Comparison of ENCODE assay signal across 16 cellular contexts in the genomic region with DNA sequence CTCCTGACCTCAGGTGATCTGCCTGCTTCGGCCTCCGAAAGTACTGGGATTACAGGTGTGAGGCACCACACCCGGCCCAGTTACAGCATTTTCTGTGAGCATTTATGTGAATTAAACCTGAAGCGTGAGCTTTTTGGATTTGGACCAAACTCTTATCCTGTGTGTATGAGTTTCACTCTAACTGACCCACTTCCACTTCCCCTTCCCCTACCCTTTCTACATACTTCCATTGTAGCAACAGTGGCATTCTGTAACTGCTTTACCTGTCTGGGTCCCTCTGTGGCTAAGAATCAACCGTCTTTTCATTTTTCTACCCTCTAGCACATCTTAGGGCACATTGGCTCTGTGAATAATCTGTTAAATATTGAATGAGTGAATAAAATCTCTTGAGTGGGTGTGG. TPM values are rescaled to one million over a fixed set of nuclear protein-coding genes. Genes with fewer than 3 reads are reported as not detected.
DNase-seq lines count a peak whose midpoint lies in the region; ATAC-seq and TF ChIP-seq lines count a peak whose summit lies in the region.
"Had no signal": no experiment of that assay in that cellular context is flagged by ENCODE, and none has a peak within 500 bp of the region (broad histone marks: within the 10 kb centered on the region; RNA-seq: fewer than 3 reads in every experiment).

No MANE protein-coding gene starts in this region.

- H3K4me1 Mint-ChIP-seq in activated CD4-positive, alpha-beta memory T cell treated with anti-CD3 and anti-CD28 coated beads for 36 hours (ENCODE audit: low read depth): peaks cover 45% of the 10 kb centered on the region
- peaks cover 26% of the 10 kb centered on the region for H3K4me1 Mint-ChIP-seq in activated CD4-positive, alpha-beta memory T cell treated with anti-CD3 and anti-CD28 coated beads, Interleukin-2, amount 10 ng/mL, durations not matched to agents 7 days and 5 days
- H3K4me1 Mint-ChIP-seq in activated T-helper 1 cell treated with anti-CD3 and anti-CD28 coated beads, Interleukin-12 subunit alpha, Interleukin-12 subunit beta, Interleukin-2, Interleukin-4 antibody, amounts not matched to agents 30 ng/mL and 10 ng/mL and 1 ng/mL, durations not matched to agents 14 hours and 24 hours and 36 hours (ENCODE audit: low read depth): peaks cover 53% of the 10 kb centered on the region

- H3K27me3 Mint-ChIP-seq in activated CD4-positive, alpha-beta memory T cell treated with anti-CD3 and anti-CD28 coated beads for 36 hours: no peaks in the 10 kb centered on the region
- no peaks in the 10 kb centered on the region for H3K27me3 Mint-ChIP-seq in activated CD4-positive, alpha-beta memory T cell treated with anti-CD3 and anti-CD28 coated beads, Interleukin-2, amount 10 ng/mL, durations not matched to agents 7 days and 5 days
- H3K27me3 Mint-ChIP-seq in activated T-helper 1 cell treated with anti-CD3 and anti-CD28 coated beads, Interleukin-12 subunit alpha, Interleukin-12 subunit beta, Interleukin-2, Interleukin-4 antibody, amounts not matched to agents 30 ng/mL and 10 ng/mL and 1 ng/mL, durations not matched to agents 14 hours and 24 hours and 36 hours (ENCODE audit: insufficient read depth): no peaks in the 10 kb centered on the region

- in situ Hi-C loops in brain microvascular endothelial cell (cut with HindIII; ENCODE audit: low pct_ligation_motif_present, low sequenced_read_pairs): no loop called here

- H3K36me3 Mint-ChIP-seq in activated CD4-positive, alpha-beta memory T cell treated with anti-CD3 and anti-CD28 coated beads for 36 hours: peaks cover under 1% of the 10 kb centered on the region
- peaks cover 8% of the 10 kb centered on the region for H3K36me3 Mint-ChIP-seq in activated CD4-positive, alpha-beta memory T cell treated with anti-CD3 and anti-CD28 coated beads, Interleukin-2, amount 10 ng/mL, durations not matched to agents 7 days and 5 days (ENCODE audit: low read depth)
- peaks cover 6% of the 10 kb centered on the region for H3K36me3 Mint-ChIP-seq in activated T-helper 1 cell treated with anti-CD3 and anti-CD28 coated beads, Interleukin-12 subunit alpha, Interleukin-12 subunit beta, Interleukin-2, Interleukin-4 antibody, amounts not matched to agents 30 ng/mL and 10 ng/mL and 1 ng/mL, durations not matched to agents 14 hours and 24 hours and 36 hours (ENCODE audit: low read depth)

- no peak overlapping the region for H3K4me3 ChIP-seq in brain microvascular endothelial cell (ENCODE audit: low read depth, low read length)
- H3K4me3 ChIP-seq: hepatocyte had no signal

- no peaks in the 10 kb centered on the region for H3K9me3 Mint-ChIP-seq in activated CD4-positive, alpha-beta memory T cell treated with anti-CD3 and anti-CD28 coated beads for 36 hours
- H3K9me3 Mint-ChIP-seq in activated CD4-positive, alpha-beta memory T cell treated with anti-CD3 and anti-CD28 coated beads, Interleukin-2, amount 10 ng/mL, durations not matched to agents 7 days and 5 days: no peaks in the 10 kb centered on the region
- peaks cover 2% of the 10 kb centered on the region for H3K9me3 Mint-ChIP-seq in activated T-helper 1 cell treated with anti-CD3 and anti-CD28 coated beads, Interleukin-12 subunit alpha, Interleukin-12 subunit beta, Interleukin-2, Interleukin-4 antibody, amounts not matched to agents 30 ng/mL and 10 ng/mL and 1 ng/mL, durations not matched to agents 14 hours and 24 hours and 36 hours

- ATAC-seq in HG02642 (IDR thresholded peaks at IDR 0.05; ENCODE audit: poor library complexity, unreplicated experiment) (peak; percentile 55), sciatic nerve (no peak)
- ATAC-seq: left ventricle myocardium superior had no signal

- POLR2A ChIA-PET in activated CD4-positive, alpha-beta memory T cell treated with anti-CD3 and anti-CD28 coated beads for 36 hours (lab: Charles Lee): no interaction called here
- POLR2A ChIA-PET in activated CD4-positive, alpha-beta memory T cell treated with anti-CD3 and anti-CD28 coated beads, Interleukin-2, amount 10 ng/mL, durations not matched to agents 7 days and 5 days (lab: Charles Lee): no interaction called here

- CTCF ChIA-PET in activated CD4-positive, alpha-beta memory T cell treated with anti-CD3 and anti-CD28 coated beads for 36 hours (lab: Charles Lee): interaction anchor here (1.1 to 1.5 kb wide), 2 partner anchors 17 to 138 kb away, joined by 4 read pairs; no protein-coding TSS in a partner anchor
- CTCF ChIA-PET in activated CD4-positive, alpha-beta memory T cell treated with anti-CD3 and anti-CD28 coated beads, Interleukin-2, amount 10 ng/mL, durations not matched to agents 7 days and 5 days (lab: Charles Lee): no interaction called here

- intact Hi-C loops in activated CD4-positive, alpha-beta memory T cell treated with anti-CD3 and anti-CD28 coated beads for 36 hours (cut with micrococcal nuclease): loop anchor here (2.0 kb wide), 1 partner anchor 17 kb away; the partner anchor contains the start of gene FRY
- intact Hi-C loops in activated T-helper 1 cell treated with anti-CD3 and anti-CD28 coated beads, Interleukin-12 subunit alpha, Interleukin-12 subunit beta, Interleukin-2, Interleukin-4 antibody, amounts not matched to agents 30 ng/mL and 10 ng/mL and 1 ng/mL, durations not matched to agents 14 hours and 24 hours and 36 hours (cut with micrococcal nuclease): loop anchor here (2.0 to 5.0 kb wide), 2 partner anchors 17 to 380 kb away; partner anchors contain the start of genes FRY and N4BP2L1
- intact Hi-C loops in sciatic nerve (cut with DNase I): no loop called here

- no peaks in the 10 kb centered on the region for H3K27me3 ChIP-seq in brain microvascular endothelial cell (replicated peaks)
- H3K27me3 ChIP-seq: hepatocyte had no signal

- H3K36me3 ChIP-seq in brain microvascular endothelial cell (replicated peaks): no peaks in the 10 kb centered on the region

- DNase-seq in activated CD4-positive, alpha-beta memory T cell treated with anti-CD3 and anti-CD28 coated beads for 36 hours: no peak
- no peak for DNase-seq in activated CD4-positive, alpha-beta memory T cell treated with anti-CD3 and anti-CD28 coated beads, Interleukin-2, amount 10 ng/mL, durations not matched to agents 7 days and 5 days
- no peak for DNase-seq in activated T-helper 1 cell treated with anti-CD3 and anti-CD28 coated beads, Interleukin-12 subunit alpha, Interleukin-12 subunit beta, Interleukin-2, Interleukin-4 antibody, amounts not matched to agents 30 ng/mL and 10 ng/mL and 1 ng/mL, durations not matched to agents 14 hours and 24 hours and 36 hours (ENCODE audit: low spot score)
- DNase-seq in brain microvascular endothelial cell (no peak), NCI-H1105 (lab: John Stamatoyannopoulos, UW) (no peak), sciatic nerve (ENCODE audit: low spot score) (no peak)
- DNase-seq: ACHN; activated naive CD4-positive, alpha-beta T cell; DMS79 treated with DMSO at 0.1 percent for 48 hours; left ventricle myocardium superior; NCI-H1694; NK-92 treated with Interleukin-12 subunit alpha and Interleukin-12 subunit beta, amount 100 ng/mL, for 24 hours; nucleus accumbens had no signal

- no peak for TF ChIP-seq CTCF in brain microvascular endothelial cell (IDR thresholded peaks at IDR 0.05; ENCODE audit: low read depth, low read length, missing control alignments)

- H3K27ac ChIP-seq in temporal lobe (ENCODE audit: low read depth, low read length) (peak overlapping the region; percentile 12), brain microvascular endothelial cell (no peak overlapping the region)
- H3K27ac ChIP-seq: hepatocyte had no signal

- H3K27ac Mint-ChIP-seq in activated CD4-positive, alpha-beta memory T cell treated with anti-CD3 and anti-CD28 coated beads for 36 hours: peak overlapping the region; percentile 25
- H3K27ac Mint-ChIP-seq in activated CD4-positive, alpha-beta memory T cell treated with anti-CD3 and anti-CD28 coated beads, Interleukin-2, amount 10 ng/mL, durations not matched to agents 7 days and 5 days: no peak overlapping the region
- peak overlapping the region; percentile 7 for H3K27ac Mint-ChIP-seq in activated T-helper 1 cell treated with anti-CD3 and anti-CD28 coated beads, Interleukin-12 subunit alpha, Interleukin-12 subunit beta, Interleukin-2, Interleukin-4 antibody, amounts not matched to agents 30 ng/mL and 10 ng/mL and 1 ng/mL, durations not matched to agents 14 hours and 24 hours and 36 hours

- H3K4me3 Mint-ChIP-seq in activated CD4-positive, alpha-beta memory T cell treated with anti-CD3 and anti-CD28 coated beads for 36 hours: no peak overlapping the region
- H3K4me3 Mint-ChIP-seq in activated CD4-positive, alpha-beta memory T cell treated with anti-CD3 and anti-CD28 coated beads, Interleukin-2, amount 10 ng/mL, durations not matched to agents 7 days and 5 days: no peak overlapping the region
- H3K4me3 Mint-ChIP-seq in activated T-helper 1 cell treated with anti-CD3 and anti-CD28 coated beads, Interleukin-12 subunit alpha, Interleukin-12 subunit beta, Interleukin-2, Interleukin-4 antibody, amounts not matched to agents 30 ng/mL and 10 ng/mL and 1 ng/mL, durations not matched to agents 14 hours and 24 hours and 36 hours: no peak overlapping the region

RNA-seq across cellular contexts. Expression of gene FRY, which starts 16.2 kb away (rescaled TPM):
- total RNA-seq in activated CD4-positive, alpha-beta memory T cell treated with anti-CD3 and anti-CD28 coated beads for 36 hours: 1 to 10 TPM; 4.4 to 5.3 TPM
- 10 to 100 TPM; 13.1 to 13.8 TPM for total RNA-seq in activated CD4-positive, alpha-beta memory T cell treated with anti-CD3 and anti-CD28 coated beads, Interleukin-2, amount 10 ng/mL, durations not matched to agents 7 days and 5 days
- 2.4 and 3.2 TPM in 2 replicates for total RNA-seq in activated T-helper 1 cell treated with anti-CD3 and anti-CD28 coated beads, Interleukin-12 subunit alpha, Interleukin-12 subunit beta, Interleukin-2, Interleukin-4 antibody, amounts not matched to agents 30 ng/mL and 10 ng/mL and 1 ng/mL, durations not matched to agents 14 hours and 24 hours and 36 hours
- total RNA-seq in temporal lobe: 72.0 TPM
- total RNA-seq in sciatic nerve: 88.8 TPM
